In the genomic region with DNA sequence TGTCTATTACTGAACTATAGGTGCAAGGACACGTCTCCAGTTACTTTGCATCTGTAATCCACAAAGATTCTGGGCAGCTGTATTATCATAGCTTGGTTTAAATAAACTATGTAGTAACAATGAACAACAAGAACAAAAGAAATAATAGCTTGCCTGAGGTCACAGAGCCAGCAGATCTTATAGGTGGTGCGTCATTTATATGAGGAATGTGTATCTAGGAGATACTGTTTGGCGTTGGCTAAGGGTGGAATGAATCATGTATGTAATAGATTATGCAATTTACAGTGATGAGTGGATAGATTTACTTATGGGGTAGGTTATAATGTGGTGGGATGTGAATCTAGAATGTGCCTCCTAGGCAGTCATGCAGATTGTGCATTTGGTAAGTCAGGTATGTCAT, we compare ENCODE assay signal across 1 cellular context.
TF ChIP-seq lines count a peak whose summit lies in the region.

No MANE protein-coding gene starts in this region.

TF ChIP-seq in K562, 482 proteins besides CTCF, POLR2A, EP300 and RAD21:
- no peak for TF ChIP-seq CEBPG (CRISPR knock-in tag; IDR thresholded peaks at IDR 0.05)
- TF ChIP-seq CEBPG (tag; conservative IDR thresholded peaks at IDR 0.05 in 1 of 2, IDR thresholded peaks at IDR 0.05 in 1 of 2), result peak in 1 of 2 experiments; percentile 61; a peak in 2 of 4 replicates
- no peak for TF ChIP-seq BCOR (IDR thresholded peaks at IDR 0.05)
- TF ChIP-seq, protein P1, sequence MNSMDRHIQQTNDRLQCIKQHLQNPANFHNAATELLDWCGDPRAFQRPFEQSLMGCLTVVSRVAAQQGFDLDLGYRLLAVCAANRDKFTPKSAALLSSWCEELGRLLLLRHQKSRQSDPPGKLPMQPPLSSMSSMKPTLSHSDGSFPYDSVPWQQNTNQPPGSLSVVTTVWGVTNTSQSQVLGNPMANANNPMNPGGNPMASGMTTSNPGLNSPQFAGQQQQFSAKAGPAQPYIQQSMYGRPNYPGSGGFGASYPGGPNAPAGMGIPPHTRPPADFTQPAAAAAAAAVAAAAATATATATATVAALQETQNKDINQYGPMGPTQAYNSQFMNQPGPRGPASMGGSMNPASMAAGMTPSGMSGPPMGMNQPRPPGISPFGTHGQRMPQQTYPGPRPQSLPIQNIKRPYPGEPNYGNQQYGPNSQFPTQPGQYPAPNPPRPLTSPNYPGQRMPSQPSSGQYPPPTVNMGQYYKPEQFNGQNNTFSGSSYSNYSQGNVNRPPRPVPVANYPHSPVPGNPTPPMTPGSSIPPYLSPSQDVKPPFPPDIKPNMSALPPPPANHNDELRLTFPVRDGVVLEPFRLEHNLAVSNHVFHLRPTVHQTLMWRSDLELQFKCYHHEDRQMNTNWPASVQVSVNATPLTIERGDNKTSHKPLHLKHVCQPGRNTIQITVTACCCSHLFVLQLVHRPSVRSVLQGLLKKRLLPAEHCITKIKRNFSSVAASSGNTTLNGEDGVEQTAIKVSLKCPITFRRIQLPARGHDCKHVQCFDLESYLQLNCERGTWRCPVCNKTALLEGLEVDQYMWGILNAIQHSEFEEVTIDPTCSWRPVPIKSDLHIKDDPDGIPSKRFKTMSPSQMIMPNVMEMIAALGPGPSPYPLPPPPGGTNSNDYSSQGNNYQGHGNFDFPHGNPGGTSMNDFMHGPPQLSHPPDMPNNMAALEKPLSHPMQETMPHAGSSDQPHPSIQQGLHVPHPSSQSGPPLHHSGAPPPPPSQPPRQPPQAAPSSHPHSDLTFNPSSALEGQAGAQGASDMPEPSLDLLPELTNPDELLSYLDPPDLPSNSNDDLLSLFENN (IDR thresholded peaks at IDR 0.05; ENCODE audit: low read depth in 2 of 2, low read length in 2 of 2), result no peak
- TF ChIP-seq NR4A1 (CRISPR knock-in tag; IDR thresholded peaks at IDR 0.05), result no peak
- TF ChIP-seq NR4A1 (tag; IDR thresholded peaks at IDR 0.05), result no peak
- TF ChIP-seq, protein P2, sequence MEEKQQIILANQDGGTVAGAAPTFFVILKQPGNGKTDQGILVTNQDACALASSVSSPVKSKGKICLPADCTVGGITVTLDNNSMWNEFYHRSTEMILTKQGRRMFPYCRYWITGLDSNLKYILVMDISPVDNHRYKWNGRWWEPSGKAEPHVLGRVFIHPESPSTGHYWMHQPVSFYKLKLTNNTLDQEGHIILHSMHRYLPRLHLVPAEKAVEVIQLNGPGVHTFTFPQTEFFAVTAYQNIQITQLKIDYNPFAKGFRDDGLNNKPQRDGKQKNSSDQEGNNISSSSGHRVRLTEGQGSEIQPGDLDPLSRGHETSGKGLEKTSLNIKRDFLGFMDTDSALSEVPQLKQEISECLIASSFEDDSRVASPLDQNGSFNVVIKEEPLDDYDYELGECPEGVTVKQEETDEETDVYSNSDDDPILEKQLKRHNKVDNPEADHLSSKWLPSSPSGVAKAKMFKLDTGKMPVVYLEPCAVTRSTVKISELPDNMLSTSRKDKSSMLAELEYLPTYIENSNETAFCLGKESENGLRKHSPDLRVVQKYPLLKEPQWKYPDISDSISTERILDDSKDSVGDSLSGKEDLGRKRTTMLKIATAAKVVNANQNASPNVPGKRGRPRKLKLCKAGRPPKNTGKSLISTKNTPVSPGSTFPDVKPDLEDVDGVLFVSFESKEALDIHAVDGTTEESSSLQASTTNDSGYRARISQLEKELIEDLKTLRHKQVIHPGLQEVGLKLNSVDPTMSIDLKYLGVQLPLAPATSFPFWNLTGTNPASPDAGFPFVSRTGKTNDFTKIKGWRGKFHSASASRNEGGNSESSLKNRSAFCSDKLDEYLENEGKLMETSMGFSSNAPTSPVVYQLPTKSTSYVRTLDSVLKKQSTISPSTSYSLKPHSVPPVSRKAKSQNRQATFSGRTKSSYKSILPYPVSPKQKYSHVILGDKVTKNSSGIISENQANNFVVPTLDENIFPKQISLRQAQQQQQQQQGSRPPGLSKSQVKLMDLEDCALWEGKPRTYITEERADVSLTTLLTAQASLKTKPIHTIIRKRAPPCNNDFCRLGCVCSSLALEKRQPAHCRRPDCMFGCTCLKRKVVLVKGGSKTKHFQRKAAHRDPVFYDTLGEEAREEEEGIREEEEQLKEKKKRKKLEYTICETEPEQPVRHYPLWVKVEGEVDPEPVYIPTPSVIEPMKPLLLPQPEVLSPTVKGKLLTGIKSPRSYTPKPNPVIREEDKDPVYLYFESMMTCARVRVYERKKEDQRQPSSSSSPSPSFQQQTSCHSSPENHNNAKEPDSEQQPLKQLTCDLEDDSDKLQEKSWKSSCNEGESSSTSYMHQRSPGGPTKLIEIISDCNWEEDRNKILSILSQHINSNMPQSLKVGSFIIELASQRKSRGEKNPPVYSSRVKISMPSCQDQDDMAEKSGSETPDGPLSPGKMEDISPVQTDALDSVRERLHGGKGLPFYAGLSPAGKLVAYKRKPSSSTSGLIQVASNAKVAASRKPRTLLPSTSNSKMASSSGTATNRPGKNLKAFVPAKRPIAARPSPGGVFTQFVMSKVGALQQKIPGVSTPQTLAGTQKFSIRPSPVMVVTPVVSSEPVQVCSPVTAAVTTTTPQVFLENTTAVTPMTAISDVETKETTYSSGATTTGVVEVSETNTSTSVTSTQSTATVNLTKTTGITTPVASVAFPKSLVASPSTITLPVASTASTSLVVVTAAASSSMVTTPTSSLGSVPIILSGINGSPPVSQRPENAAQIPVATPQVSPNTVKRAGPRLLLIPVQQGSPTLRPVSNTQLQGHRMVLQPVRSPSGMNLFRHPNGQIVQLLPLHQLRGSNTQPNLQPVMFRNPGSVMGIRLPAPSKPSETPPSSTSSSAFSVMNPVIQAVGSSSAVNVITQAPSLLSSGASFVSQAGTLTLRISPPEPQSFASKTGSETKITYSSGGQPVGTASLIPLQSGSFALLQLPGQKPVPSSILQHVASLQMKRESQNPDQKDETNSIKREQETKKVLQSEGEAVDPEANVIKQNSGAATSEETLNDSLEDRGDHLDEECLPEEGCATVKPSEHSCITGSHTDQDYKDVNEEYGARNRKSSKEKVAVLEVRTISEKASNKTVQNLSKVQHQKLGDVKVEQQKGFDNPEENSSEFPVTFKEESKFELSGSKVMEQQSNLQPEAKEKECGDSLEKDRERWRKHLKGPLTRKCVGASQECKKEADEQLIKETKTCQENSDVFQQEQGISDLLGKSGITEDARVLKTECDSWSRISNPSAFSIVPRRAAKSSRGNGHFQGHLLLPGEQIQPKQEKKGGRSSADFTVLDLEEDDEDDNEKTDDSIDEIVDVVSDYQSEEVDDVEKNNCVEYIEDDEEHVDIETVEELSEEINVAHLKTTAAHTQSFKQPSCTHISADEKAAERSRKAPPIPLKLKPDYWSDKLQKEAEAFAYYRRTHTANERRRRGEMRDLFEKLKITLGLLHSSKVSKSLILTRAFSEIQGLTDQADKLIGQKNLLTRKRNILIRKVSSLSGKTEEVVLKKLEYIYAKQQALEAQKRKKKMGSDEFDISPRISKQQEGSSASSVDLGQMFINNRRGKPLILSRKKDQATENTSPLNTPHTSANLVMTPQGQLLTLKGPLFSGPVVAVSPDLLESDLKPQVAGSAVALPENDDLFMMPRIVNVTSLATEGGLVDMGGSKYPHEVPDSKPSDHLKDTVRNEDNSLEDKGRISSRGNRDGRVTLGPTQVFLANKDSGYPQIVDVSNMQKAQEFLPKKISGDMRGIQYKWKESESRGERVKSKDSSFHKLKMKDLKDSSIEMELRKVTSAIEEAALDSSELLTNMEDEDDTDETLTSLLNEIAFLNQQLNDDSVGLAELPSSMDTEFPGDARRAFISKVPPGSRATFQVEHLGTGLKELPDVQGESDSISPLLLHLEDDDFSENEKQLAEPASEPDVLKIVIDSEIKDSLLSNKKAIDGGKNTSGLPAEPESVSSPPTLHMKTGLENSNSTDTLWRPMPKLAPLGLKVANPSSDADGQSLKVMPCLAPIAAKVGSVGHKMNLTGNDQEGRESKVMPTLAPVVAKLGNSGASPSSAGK (IDR thresholded peaks at IDR 0.05), result no peak
- no peak for TF ChIP-seq ZC3H4 (CRISPR knock-in tag; IDR thresholded peaks at IDR 0.05; ENCODE audit: borderline replicate concordance)
- TF ChIP-seq, protein P3, sequence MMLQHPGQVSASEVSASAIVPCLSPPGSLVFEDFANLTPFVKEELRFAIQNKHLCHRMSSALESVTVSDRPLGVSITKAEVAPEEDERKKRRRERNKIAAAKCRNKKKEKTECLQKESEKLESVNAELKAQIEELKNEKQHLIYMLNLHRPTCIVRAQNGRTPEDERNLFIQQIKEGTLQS (IDR thresholded peaks at IDR 0.05), result 0 out of 2 replicates have a peak, but pooled peaks have one; percentile 8
- TF ChIP-seq, protein P3 (CRISPR knock-in tag; conservative IDR thresholded peaks at IDR 0.05), result no peak
- no peak for TF ChIP-seq TCF7L2 (IDR thresholded peaks at IDR 0.05; ENCODE audit: low read depth, low read length)
- TF ChIP-seq PHF20 (IDR thresholded peaks at IDR 0.05; ENCODE audit: partially characterized antibody), result no peak
- TF ChIP-seq FOSL1 (tag; conservative IDR thresholded peaks at IDR 0.05), result peak; percentile 42; the same call in 1 of the 2 replicates
- no peak for TF ChIP-seq SAFB (IDR thresholded peaks at IDR 0.05; ENCODE audit: borderline replicate concordance, low read depth, low read length)
